In the genomic region with DNA sequence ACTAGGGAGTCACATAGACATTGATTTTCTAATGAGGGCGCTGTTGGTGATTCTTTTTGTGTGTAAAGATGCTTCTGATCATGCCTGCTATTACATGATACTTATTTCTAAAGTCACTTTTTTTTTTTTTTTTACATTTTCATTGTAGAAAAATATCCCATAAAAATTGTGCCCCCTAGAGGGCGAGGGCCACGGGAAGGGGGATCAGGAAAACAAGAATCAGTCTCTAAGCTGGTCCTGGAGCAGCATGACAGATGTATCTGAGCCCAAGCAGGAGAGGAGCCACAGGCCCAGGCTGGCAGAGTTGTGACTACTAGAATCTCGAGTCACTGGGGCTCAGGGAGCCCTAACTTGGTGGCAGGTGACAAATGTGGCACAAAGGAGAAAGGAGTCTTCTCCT, we compare ENCODE assay signal across 20 cellular contexts. TPM values are rescaled to one million over a fixed set of nuclear protein-coding genes. Genes with fewer than 3 reads are reported as not detected.
DNase-seq lines count a peak whose midpoint lies in the region; ATAC-seq and TF ChIP-seq lines count a peak whose summit lies in the region.
"Had no signal": no experiment of that assay in that cellular context is flagged by ENCODE, and none has a peak within 500 bp of the region (broad histone marks: within the 10 kb centered on the region; RNA-seq: fewer than 3 reads in every experiment).

No MANE protein-coding gene starts in this region.

- 20% methylated on average over 1 of the region's 4 CpGs; no CpG with 5 or more reads in 1 of the 2 experiments for WGBS in IMR-90 (ENCODE audit: extremely low coverage in 2 of 2, insufficient read length in 1 of 2), 2 experiments

- H4K20me1 ChIP-seq in DND-41 (ENCODE audit: insufficient read depth, low read length) = no peaks in the 10 kb centered on the region
- no peaks in the 10 kb centered on the region for H4K20me1 ChIP-seq in IMR-90 (ENCODE audit: insufficient read depth, low read length)

- H3K4me3 ChIP-seq in DND-41 (ENCODE audit: low read depth in 1 of 2, low read length in 2 of 2) (no peak overlapping the region), IMR-90 (ENCODE audit: insufficient read depth, low read depth, low read length) (no peak overlapping the region), brain microvascular endothelial cell (ENCODE audit: low read depth, low read length) (no peak overlapping the region), kidney epithelial cell (ENCODE audit: low read depth, low read length) (no peak overlapping the region), gastrocnemius medialis (no peak overlapping the region)
- H3K4me3 ChIP-seq: lung, Peyer's patch, spleen, tibial artery had no signal

- intact Hi-C loops in IMR-90 (cut with micrococcal nuclease) (no loop called here), gastrocnemius medialis (cut with DNase I; ENCODE audit: low total_unique reads) (no loop called here)

- H3K4me1 ChIP-seq in DND-41 (ENCODE audit: insufficient read depth, low read length) (no peaks in the 10 kb centered on the region), IMR-90 (ENCODE audit: control insufficient read depth, insufficient read depth, low read length) (peaks cover 2% of the 10 kb centered on the region; the same call in 1 of the 2 replicates), gastrocnemius medialis (no peaks in the 10 kb centered on the region)
- H3K4me1 ChIP-seq: BE2C, Peyer's patch, spleen, tibial artery had no signal

- no peak overlapping the region for H2BK5ac ChIP-seq in IMR-90 (ENCODE audit: low read depth, low read length, poor library complexity, severe bottlenecking)

- in situ Hi-C loops in IMR-90 (cut with MboI; ENCODE audit: low sequenced_read_pairs) (no loop called here), brain microvascular endothelial cell (cut with HindIII; ENCODE audit: low pct_ligation_motif_present, low sequenced_read_pairs) (no loop called here), gastrocnemius medialis (cut with MboI; ENCODE audit: low sequenced_read_pairs in 4 of 4) (no loop called here)

- H3K4ac ChIP-seq in IMR-90 (ENCODE audit: low read depth, low read length) = no peak overlapping the region

- TF ChIP-seq RAD21 in IMR-90 (IDR thresholded peaks at IDR 0.05; ENCODE audit: low read length) = no peak

- no peaks in the 10 kb centered on the region for H3K79me2 ChIP-seq in DND-41 (ENCODE audit: insufficient read depth, low read length)

- no peak overlapping the region for H3K56ac ChIP-seq in IMR-90 (ENCODE audit: extremely low read depth, insufficient read depth, low read length)

- TF ChIP-seq CTCF in DND-41 (IDR thresholded peaks at IDR 0.05; ENCODE audit: borderline replicate concordance, extremely low read depth, low read length, poor library complexity, severe bottlenecking) (peak; percentile 24), IMR-90 (conservative IDR thresholded peaks at IDR 0.05; ENCODE audit: low read depth, low read length) (peak; percentile 26; the same call in 1 of the 2 replicates), brain microvascular endothelial cell (IDR thresholded peaks at IDR 0.05; ENCODE audit: low read depth, low read length, missing control alignments) (peak; percentile 58), kidney epithelial cell (IDR thresholded peaks at IDR 0.05; ENCODE audit: insufficient read depth, low read length, poor library complexity, severe bottlenecking) (peak; percentile 10), gastrocnemius medialis (IDR thresholded peaks at IDR 0.05 in 4 of 5, conservative IDR thresholded peaks at IDR 0.05 in 1 of 5) (no peak)

- no peaks in the 10 kb centered on the region for H3K79me1 ChIP-seq in IMR-90 (ENCODE audit: low read depth in 1 of 2, low read length in 2 of 2)

- no peak overlapping the region for H3K27ac ChIP-seq in DND-41 (ENCODE audit: low read length)
- H3K27ac ChIP-seq in IMR-90 (ENCODE audit: insufficient read depth, low read length) = no peak overlapping the region
- H3K27ac ChIP-seq in brain microvascular endothelial cell = no peak overlapping the region
- H3K27ac ChIP-seq in gastrocnemius medialis = no peak overlapping the region
- H3K27ac ChIP-seq: Peyer's patch, spleen, tibial artery had no signal

- ATAC-seq in DND-41 (ENCODE audit: insufficient read depth, low read depth) (no peak), IMR-90 (ENCODE audit: low read depth) (no peak), gastrocnemius medialis (no peak)
- ATAC-seq: activated CD8-positive, alpha-beta T cell treated with anti-CD3 and anti-CD28 coated beads for 36 hours; stimulated activated effector memory CD8-positive, alpha-beta T cell treated with anti-CD3 and anti-CD28 coated beads, Interleukin-12 subunit alpha, Interleukin-12 subunit beta, amount 100 ng/mL, for 72 hours had no signal

- no peak overlapping the region for H2BK20ac ChIP-seq in IMR-90 (ENCODE audit: low read depth, low read length)

- H3K4me2 ChIP-seq in DND-41 (ENCODE audit: insufficient read depth, low read length) = no peak overlapping the region
- H3K4me2 ChIP-seq in IMR-90 (ENCODE audit: low read depth, low read length) = no peak overlapping the region

- dilution Hi-C loops in IMR-90 (cut with HindIII; ENCODE audit: low sequenced_read_pairs, unreplicated experiment) = no loop called here

- no peak overlapping the region for H4K8ac ChIP-seq in IMR-90 (ENCODE audit: low read depth in 2 of 2, low read length in 2 of 2)

- no peaks in the 10 kb centered on the region for H3K9me1 ChIP-seq in IMR-90 (ENCODE audit: insufficient read depth, low read length)

- H3K23ac ChIP-seq in IMR-90 (ENCODE audit: low read depth, low read length) = no peak overlapping the region

- H2AK5ac ChIP-seq in IMR-90 (ENCODE audit: low read depth, low read length) = no peak overlapping the region

- H2AFZ ChIP-seq in DND-41 (ENCODE audit: low read depth, low read length) (no peak overlapping the region), IMR-90 (replicated peaks; ENCODE audit: low read length, poor library complexity) (no peak overlapping the region)

- H3K9ac ChIP-seq in DND-41 (ENCODE audit: low read depth, low read length) = no peak overlapping the region
- no peak overlapping the region for H3K9ac ChIP-seq in IMR-90 (ENCODE audit: low read depth, low read length)

- no peak overlapping the region for H2BK120ac ChIP-seq in IMR-90 (ENCODE audit: low read depth, low read length)

- no peak overlapping the region for H2BK15ac ChIP-seq in IMR-90 (ENCODE audit: low read depth, low read length)

- POLR2A ChIA-PET in IMR-90 (lab: Charles Lee; ENCODE audit: unreplicated experiment) = no interaction called here

- no TSS peak for BruUV-seq in IMR-90 (replicated peaks; lab: Mats Ljungman, UMichigan)

- peaks cover 3% of the 10 kb centered on the region; the same call in 1 of the 2 replicates for H3K36me3 ChIP-seq in DND-41 (ENCODE audit: insufficient read depth, low read length)
- H3K36me3 ChIP-seq in IMR-90 (ENCODE audit: control insufficient read depth, insufficient read depth, low read length) = peaks cover 3% of the 10 kb centered on the region
- no peaks in the 10 kb centered on the region for H3K36me3 ChIP-seq in brain microvascular endothelial cell (replicated peaks)
- no peaks in the 10 kb centered on the region for H3K36me3 ChIP-seq in kidney epithelial cell (ENCODE audit: control insufficient read depth, insufficient read depth, low read length)
- H3K36me3 ChIP-seq in gastrocnemius medialis = peaks cover 0 to 14% of the 10 kb centered on the region in 2 donors
- H3K36me3 ChIP-seq: BE2C, Peyer's patch had no signal

- H3K27me3 ChIP-seq in DND-41 (ENCODE audit: insufficient read depth, low read length, poor library complexity) (no peaks in the 10 kb centered on the region), IMR-90 (ENCODE audit: control insufficient read depth, insufficient read depth, low read length) (no peaks in the 10 kb centered on the region), brain microvascular endothelial cell (replicated peaks) (no peaks in the 10 kb centered on the region), kidney epithelial cell (ENCODE audit: control insufficient read depth, insufficient read depth, low read length) (no peaks in the 10 kb centered on the region), gastrocnemius medialis (no peaks in the 10 kb centered on the region)
- H3K27me3 ChIP-seq: BE2C, Peyer's patch, spleen, tibial artery had no signal

- H4K91ac ChIP-seq in IMR-90 (ENCODE audit: insufficient read depth, low read depth, low read length) = no peak overlapping the region

- peaks cover 2% of the 10 kb centered on the region for H3K9me3 ChIP-seq in DND-41 (ENCODE audit: insufficient read depth, low read length, severe bottlenecking)
- peaks cover 15% of the 10 kb centered on the region for H3K9me3 ChIP-seq in IMR-90 (ENCODE audit: control insufficient read depth, insufficient read depth, low read length)
- H3K9me3 ChIP-seq in gastrocnemius medialis = peaks cover 0 to 21% (median 0%) of the 10 kb centered on the region in 3 donors
- H3K9me3 ChIP-seq: BE2C had no signal

- no peak for DNase-seq in DND-41
- no peak for DNase-seq in IMR-90
- no peak for DNase-seq in brain microvascular endothelial cell
- no peak for DNase-seq in kidney epithelial cell (ENCODE audit: low read depth)
- no peak for DNase-seq in NCI-H774 (lab: John Stamatoyannopoulos, UW)
- DNase-seq in T-helper 1 cell = no peak
- DNase-seq in AG08395 (ENCODE audit: low spot score) = no peak
- no peak for DNase-seq in gastrocnemius medialis
- DNase-seq: activated CD8-positive, alpha-beta T cell treated with anti-CD3 and anti-CD28 coated beads for 36 hours; activated naive CD8-positive, alpha-beta T cell treated with anti-CD3 and anti-CD28 coated beads, Interleukin-2, amount 10 ng/mL, durations not matched to agents 7 days and 5 days; activated T-cell treated with anti-CD3 and anti-CD28 coated beads, Interleukin-2, amount 50 U/mL, for 48 hours; BE2C; naive B cell; NCI-H187 treated with DMSO at 0.1 percent for 48 hours; NCI-H510A treated with DMSO at 0.1 percent for 48 hours; Peyer's patch; spleen; tibial artery had no signal

- H3K14ac ChIP-seq in IMR-90 (replicated peaks; ENCODE audit: low read depth, low read length) = no peak overlapping the region

- H2AK9ac ChIP-seq in IMR-90 (replicated peaks; ENCODE audit: low read depth, low read length, poor library complexity) = no peak overlapping the region

- TF ChIP-seq POLR2A in IMR-90 (IDR thresholded peaks at IDR 0.05; ENCODE audit: low read depth, low read length) = no peak
- TF ChIP-seq POLR2A in gastrocnemius medialis (IDR thresholded peaks at IDR 0.05) = no peak

- H3K18ac ChIP-seq in IMR-90 (ENCODE audit: low read depth, low read length) = no peak overlapping the region

- CTCF ChIA-PET in IMR-90 (lab: Yijun Ruan, JAX) = interaction anchor here (1.2 to 1.3 kb wide), 2 partner anchors 9 to 10 kb away, joined by 3 read pairs; no protein-coding TSS in a partner anchor

- H4K5ac ChIP-seq in IMR-90 (ENCODE audit: low read depth, low read length) = no peak overlapping the region

TF ChIP-seq in IMR-90, 13 proteins besides CTCF, POLR2A, EP300 and RAD21:
- no peak for TF ChIP-seq NFE2L2 (IDR thresholded peaks at IDR 0.05; ENCODE audit: low read depth, low read length)
- TF ChIP-seq FOS (IDR thresholded peaks at IDR 0.05; ENCODE audit: low read depth, low read length) = no peak

RNA-seq across cellular contexts. Expression of gene ZSCAN20, which starts 28.1 kb away (rescaled TPM):
- total RNA-seq in IMR-90 (2012; rRNA removed) = 8.1 and 11.1 TPM in 2 replicates
- 1.9 and 2.1 TPM in 2 replicates for polyA plus RNA-seq in IMR-90 (2012; rRNA removed)
- 0.79 and 0.81 TPM in 2 replicates for polyA plus RNA-seq in IMR-90 (2012; cell fraction: cytosol; rRNA removed)
- polyA plus RNA-seq in IMR-90 (2012; cell fraction: nucleus; rRNA removed; ENCODE audit: low replicate concordance) = 3.0 and 5.9 TPM in 2 replicates
- 7.1 and 9.2 TPM in 2 replicates for total RNA-seq in kidney epithelial cell
- 1 to 10 TPM; 2.7 to 7.0 (median 4.2) TPM for total RNA-seq in gastrocnemius medialis

Comparison
In these comparisons a context has a peak if more than half of its experiments do, and no peak if none do; other contexts are left out.
1. CTCF ChIP-seq: peak in DND-41 (single experiment), IMR-90 (single experiment), brain microvascular endothelial cell (single experiment) and kidney epithelial cell (single experiment); none in gastrocnemius medialis (0 of 5).